ENCODE assay signal across 23 cellular contexts in genomic region chr1:194908643-194909042, GRCh38.
DNase-seq lines count a peak whose midpoint lies in the region; ATAC-seq and TF ChIP-seq lines count a peak whose summit lies in the region.
"Had no signal": no experiment of that assay in that cellular context is flagged by ENCODE, and none has a peak within 500 bp of the region (broad histone marks: within the 10 kb centered on the region; RNA-seq: fewer than 3 reads in every experiment).

No MANE protein-coding gene starts in this region.

- H3K27ac ChIP-seq in fibroblast of lung (ENCODE audit: insufficient read depth, low read length), result no peak overlapping the region
- no peak overlapping the region for H3K27ac ChIP-seq in psoas muscle
- H3K27ac ChIP-seq: KMS-11 had no signal

- DNase-seq in H4 (ENCODE audit: low spot score), result peak; percentile 53
- peak; percentile 4 for DNase-seq in NCI-H226
- peak; percentile 33 to 59 for DNase-seq in fibroblast of lung (ENCODE audit: low read depth in 2 of 2)
- DNase-seq in NCI-H446 treated with DMSO at 0.1 percent for 48 hours (lab: John Stamatoyannopoulos, UW), result no peak
- DNase-seq in psoas muscle, result no peak
- no peak for DNase-seq in SKM-1 (lab: John Stamatoyannopoulos, UW; ENCODE audit: unreplicated experiment)
- DNase-seq in NCI-H748 treated with DMSO at 0.1 percent for 48 hours (lab: John Stamatoyannopoulos, UW), result no peak
- DNase-seq: CD8-positive, alpha-beta memory T cell; DMS 273 treated with DMSO at 0.1 percent for 48 hours; DMS79; NCI-H1092 treated with DMSO at 0.1 percent for 48 hours; NCI-H1436; NCI-H187; NCI-H2081 treated with DMSO at 0.1 percent for 48 hours; NCI-H2171; NCI-H345; NCI-H524; NCI-H82; NK-92 treated with Interleukin-12 subunit alpha and Interleukin-12 subunit beta, amount 100 ng/mL, for 24 hours; PC-3; SK-N-SH had no signal

- TF ChIP-seq CTCF in fibroblast of lung (conservative IDR thresholded peaks at IDR 0.05 in 1 of 2, IDR thresholded peaks at IDR 0.05 in 1 of 2; ENCODE audit: low read depth in 1 of 2, low read length in 2 of 2) (no peak), psoas muscle (IDR thresholded peaks at IDR 0.05) (no peak)

- no peak overlapping the region for H2AFZ ChIP-seq in fibroblast of lung (ENCODE audit: low read length)

- no peaks in the 10 kb centered on the region for H3K27me3 ChIP-seq in fibroblast of lung (ENCODE audit: control insufficient read depth, insufficient read depth, low read length)
- no peaks in the 10 kb centered on the region for H3K27me3 ChIP-seq in psoas muscle (ENCODE audit: insufficient read depth in 3 of 3, low read length in 2 of 3)

- H3K36me3 ChIP-seq in fibroblast of lung (ENCODE audit: control insufficient read depth, insufficient read depth, low read length) (no peaks in the 10 kb centered on the region), psoas muscle (ENCODE audit: insufficient read depth in 1 of 2, low read depth in 1 of 2) (no peaks in the 10 kb centered on the region)

- no peaks in the 10 kb centered on the region for H3K9me3 ChIP-seq in fibroblast of lung (ENCODE audit: control insufficient read depth, insufficient read depth, low read depth, low read length)
- H3K9me3 ChIP-seq in psoas muscle, result no peaks in the 10 kb centered on the region
- H3K9me3 ChIP-seq: SK-N-SH had no signal

- H3K4me1 ChIP-seq in fibroblast of lung (ENCODE audit: control insufficient read depth, extremely low read depth, insufficient read depth, low read length) (no peaks in the 10 kb centered on the region), psoas muscle (no peaks in the 10 kb centered on the region)

- no peak overlapping the region for H3K9ac ChIP-seq in fibroblast of lung (ENCODE audit: insufficient read depth, low read length)
- H3K9ac ChIP-seq: KMS-11, SK-N-SH had no signal

- H3K4me3 ChIP-seq in fibroblast of lung (replicated peaks in 1 of 4; ENCODE audit: control extremely low read depth in 1 of 4, insufficient read depth in 1 of 4, low read depth in 3 of 4, low read length in 4 of 4) (no peak overlapping the region), psoas muscle (no peak overlapping the region)

- no peak for ATAC-seq in psoas muscle
- ATAC-seq: HCT116, PC-3 had no signal

- no peaks in the 10 kb centered on the region for H4K20me1 ChIP-seq in fibroblast of lung (ENCODE audit: control insufficient read depth, extremely low read depth, insufficient read depth, low read length)

- no peak overlapping the region for H3K4me2 ChIP-seq in fibroblast of lung (ENCODE audit: extremely low read depth, insufficient read depth, low read length)
- H3K4me2 ChIP-seq: KMS-11, SK-N-SH had no signal

- intact Hi-C loops in psoas muscle (cut with DNase I), result no loop called here

- 70 to 81% (median 72%) methylated on average over 1 of the region's 1 CpG for WGBS in psoas muscle, 3 donors

- H3K79me2 ChIP-seq in fibroblast of lung (ENCODE audit: control insufficient read depth, insufficient read depth, low read length), result no peaks in the 10 kb centered on the region

Comparison
In these comparisons a context has a peak if more than half of its experiments do, and no peak if none do; other contexts are left out.
1. DNase-seq: peak in H4 (single experiment), NCI-H226 (single experiment) and fibroblast of lung (2 of 2); none in NCI-H446 treated with DMSO at 0.1 percent for 48 hours (single experiment), psoas muscle (0 of 2), SKM-1 (single experiment) and NCI-H748 treated with DMSO at 0.1 percent for 48 hours (single experiment).